18 cellular contexts compared by ENCODE assay signal in the genomic region with DNA sequence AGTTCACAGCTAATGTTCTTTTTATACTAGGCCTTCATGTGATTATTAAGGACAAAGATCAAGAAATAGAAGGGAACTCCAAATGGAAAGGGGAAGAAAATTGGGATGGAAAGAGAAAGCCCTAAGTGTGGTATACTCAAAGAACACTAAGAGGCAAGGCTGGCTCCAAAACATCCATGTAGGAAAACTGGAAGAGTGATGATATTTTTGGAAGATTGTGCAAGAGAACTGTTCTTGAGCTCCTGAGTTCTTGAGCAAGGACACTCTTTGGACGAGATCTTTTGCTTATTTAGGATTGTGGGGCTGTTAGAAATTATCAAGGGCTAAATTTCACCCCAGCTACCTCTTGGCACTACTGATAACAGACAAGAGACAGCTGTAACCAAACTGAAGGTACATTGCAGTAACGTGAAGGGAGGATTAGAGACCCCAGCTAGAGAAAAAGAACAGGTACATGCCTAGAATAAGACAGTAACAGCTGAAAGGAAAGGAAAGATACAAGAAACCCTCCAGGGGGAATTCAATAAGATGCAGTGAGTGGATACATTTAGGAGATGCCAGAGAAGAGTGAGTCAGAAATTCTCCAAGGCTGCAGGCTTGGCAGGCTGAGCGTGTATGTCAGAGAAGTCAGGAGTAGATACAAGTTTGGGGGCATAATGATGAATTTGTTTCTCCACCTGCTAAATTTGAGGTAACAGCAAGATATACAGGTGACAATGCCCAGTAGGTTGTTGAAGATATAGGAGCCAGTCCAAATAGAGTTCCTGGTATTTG.
DNase-seq lines count a peak whose midpoint lies in the region; ATAC-seq and TF ChIP-seq lines count a peak whose summit lies in the region.
"Had no signal": no experiment of that assay in that cellular context is flagged by ENCODE, and none has a peak within 500 bp of the region (broad histone marks: within the 10 kb centered on the region; RNA-seq: fewer than 3 reads in every experiment).

No MANE protein-coding gene starts in this region.

- H3K27me3 ChIP-seq in ovary (no peaks in the 10 kb centered on the region), aorta (ENCODE audit: control insufficient read depth in 1 of 2, insufficient read depth in 2 of 2, low read length in 1 of 2) (no peaks in the 10 kb centered on the region), MM.1S (replicated peaks; ENCODE audit: insufficient read depth, low read length) (no peaks in the 10 kb centered on the region)

- WGBS in ovary, 3 donors, result 6 to 11% (median 10%) methylated on average over 3 of the region's 3 CpGs
- WGBS in aorta, 2 donors, result 24 to 27% methylated on average over 3 of the region's 3 CpGs

- DNase-seq in activated naive CD4-positive, alpha-beta T cell treated with anti-CD3 and anti-CD28 coated beads, Interleukin-2, amount 50 U/mL, for 16 hours, result no peak
- DNase-seq in inferior parietal cortex (ENCODE audit: extremely low spot score) (peak; percentile 25), ovary (peak; percentile 27 to 54 (median 36)), aorta (no peak), NCI-H1694 treated with DMSO at 0.1 percent for 48 hours (lab: John Stamatoyannopoulos, UW) (no peak), MM.1S (no peak)
- DNase-seq: CD8-positive, alpha-beta T cell; COR-L47; DMS153; DMS79 treated with DMSO at 0.1 percent for 48 hours; EL; GOT3; H9 had no signal

- H3K9me3 ChIP-seq in ovary (no peaks in the 10 kb centered on the region), aorta (ENCODE audit: control insufficient read depth, low read length) (no peaks in the 10 kb centered on the region), MM.1S (replicated peaks; ENCODE audit: insufficient read depth, low read length) (no peaks in the 10 kb centered on the region)

- H3K27ac ChIP-seq in ovary (no peak overlapping the region), aorta (ENCODE audit: low read depth in 1 of 2, low read length in 2 of 2) (no peak overlapping the region), MM.1S (ENCODE audit: low read length) (no peak overlapping the region)
- H3K27ac ChIP-seq: 22Rv1, HL-60 had no signal

- no peaks in the 10 kb centered on the region for H3K9me2 ChIP-seq in MM.1S (replicated peaks; ENCODE audit: insufficient read depth, low read length)

- H3K4me3 ChIP-seq in ovary, result no peak overlapping the region
- no peak overlapping the region for H3K4me3 ChIP-seq in aorta (ENCODE audit: low read length in 2 of 2)
- no peak overlapping the region for H3K4me3 ChIP-seq in MM.1S (ENCODE audit: low read length)

- TF ChIP-seq POLR2A in ovary (IDR thresholded peaks at IDR 0.05), result no peak

- H3K36me3 ChIP-seq in ovary, result no peaks in the 10 kb centered on the region
- no peaks in the 10 kb centered on the region for H3K36me3 ChIP-seq in aorta (ENCODE audit: control insufficient read depth in 1 of 2, insufficient read depth in 2 of 2, low read length in 1 of 2)
- no peaks in the 10 kb centered on the region for H3K36me3 ChIP-seq in MM.1S (replicated peaks; ENCODE audit: insufficient read depth, low read length)

- H3K4me3 Mint-ChIP-seq in activated naive CD4-positive, alpha-beta T cell treated with anti-CD3 and anti-CD28 coated beads, Interleukin-2, amount 50 U/mL, for 24 hours, result no peak overlapping the region
- H3K4me3 Mint-ChIP-seq: CD14-positive monocyte; CD8-positive, alpha-beta T cell; H9 had no signal

- no peaks in the 10 kb centered on the region for H3K4me1 Mint-ChIP-seq in activated naive CD4-positive, alpha-beta T cell treated with anti-CD3 and anti-CD28 coated beads, Interleukin-2, amount 50 U/mL, for 24 hours
- H3K4me1 Mint-ChIP-seq: CD14-positive monocyte, H9 had no signal

- H2AFZ ChIP-seq in MM.1S (ENCODE audit: low read length), result no peak overlapping the region

- H3K27me3 Mint-ChIP-seq in activated naive CD4-positive, alpha-beta T cell treated with anti-CD3 and anti-CD28 coated beads, Interleukin-2, amount 50 U/mL, for 24 hours, result no peaks in the 10 kb centered on the region

- intact Hi-C loops in ovary (cut with DNase I) (no loop called here), aorta (cut with DNase I) (no loop called here)

- H3K79me2 ChIP-seq in MM.1S (ENCODE audit: low read length), result no peaks in the 10 kb centered on the region

- no peak overlapping the region for H3K4me2 ChIP-seq in MM.1S (ENCODE audit: low read depth, low read length)

- TF ChIP-seq CTCF in ovary (IDR thresholded peaks at IDR 0.05) (no peak), MM.1S (IDR thresholded peaks at IDR 0.05; ENCODE audit: low read length) (no peak)

- H3K4me1 ChIP-seq in ovary (ENCODE audit: insufficient read depth) (no peaks in the 10 kb centered on the region), aorta (ENCODE audit: control insufficient read depth in 1 of 2, insufficient read depth in 2 of 2, low read length in 2 of 2) (peaks cover 0 to 4% of the 10 kb centered on the region in 2 donors), MM.1S (ENCODE audit: low read length) (no peaks in the 10 kb centered on the region)

- no peaks in the 10 kb centered on the region for H3F3A ChIP-seq in MM.1S (ENCODE audit: insufficient read depth, low read length)

- no peak overlapping the region for H3K9ac ChIP-seq in MM.1S (ENCODE audit: low read length)

- H3K36me3 Mint-ChIP-seq in activated naive CD4-positive, alpha-beta T cell treated with anti-CD3 and anti-CD28 coated beads, Interleukin-2, amount 50 U/mL, for 24 hours, result no peaks in the 10 kb centered on the region
- H3K36me3 Mint-ChIP-seq: CD14-positive monocyte; CD8-positive, alpha-beta T cell had no signal

- ATAC-seq in aorta (ENCODE audit: low FRiP score), result peak; percentile 68
- no peak for ATAC-seq in HG03378 (IDR thresholded peaks at IDR 0.05; ENCODE audit: unreplicated experiment)
- ATAC-seq: CD8-positive, alpha-beta T cell had no signal

- TF ChIP-seq EP300 in ovary (IDR thresholded peaks at IDR 0.05), result no peak

- H3K27ac Mint-ChIP-seq in activated naive CD4-positive, alpha-beta T cell treated with anti-CD3 and anti-CD28 coated beads, Interleukin-2, amount 50 U/mL, for 24 hours, result peak overlapping the region; percentile 2
- H3K27ac Mint-ChIP-seq: CD14-positive monocyte; CD8-positive, alpha-beta T cell; H9 had no signal

- H4K20me1 ChIP-seq in MM.1S (ENCODE audit: insufficient read depth, low read length), result no peaks in the 10 kb centered on the region

- H3K9me3 Mint-ChIP-seq in activated naive CD4-positive, alpha-beta T cell treated with anti-CD3 and anti-CD28 coated beads, Interleukin-2, amount 50 U/mL, for 24 hours, result no peaks in the 10 kb centered on the region

Comparison
In these comparisons a context has a peak if more than half of its experiments do, and no peak if none do; other contexts are left out.
1. DNase-seq: peak in inferior parietal cortex (single experiment) and ovary (5 of 5); none in activated naive CD4-positive, alpha-beta T cell treated with anti-CD3 and anti-CD28 coated beads, Interleukin-2, amount 50 U/mL, for 16 hours (single experiment), aorta (0 of 2), NCI-H1694 treated with DMSO at 0.1 percent for 48 hours (single experiment) and MM.1S (single experiment).